ENCODE assay signal across 8 cellular contexts in genomic region chr12:65169311-65170244, GRCh38. TPM values are rescaled to one million over a fixed set of nuclear protein-coding genes. Genes with fewer than 3 reads are reported as not detected.
DNase-seq lines count a peak whose midpoint lies in the region; ATAC-seq and TF ChIP-seq lines count a peak whose summit lies in the region.

Gene LEMD3 (plus strand): TSS chr12:65169583. CDS start chr12:65169597, 14 bp downstream.

- peak; percentile 96 for DNase-seq in G401 (ENCODE audit: low spot score)
- DNase-seq in HAP-1 (ENCODE audit: low spot score in 2 of 2), result peak; percentile 84 to 91
- peak; percentile 89 for DNase-seq in MG63
- peak; percentile 85 to 98 for DNase-seq in SHP77 (lab: John Stamatoyannopoulos, UW)
- peak; percentile 87 for DNase-seq in activated effector memory CD4-positive, alpha-beta T cell treated with Interleukin-2 at 50 U/mL for 16 hours
- peak; percentile 87 for DNase-seq in fibroblast of pulmonary artery (ENCODE audit: low read depth)
- peak; percentile 91 for DNase-seq in natural killer cell treated with Interleukin-12 subunit alpha and Interleukin-12 subunit beta and Interleukin-15 and Interleukin-18, amount 100 ng/mL, for 72 hours (ENCODE audit: low spot score)
- DNase-seq in stimulated activated naive CD4-positive, alpha-beta T cell treated with Interleukin-2 at 50 U/mL for 16 hours (lab: John Stamatoyannopoulos, UW), result peak; percentile 93

- H3K4me3 ChIP-seq in HAP-1, result peak within 1 kb of the TSS; percentile 88
- peak within 1 kb of the TSS; percentile 77 for H3K4me3 ChIP-seq in MG63
- H3K4me3 ChIP-seq in fibroblast of pulmonary artery (replicated peaks; ENCODE audit: low read depth, low read length), result peak within 1 kb of the TSS; percentile 83

- H3K27me3 ChIP-seq in HAP-1 (ENCODE audit: low read depth) (0 out of 2 replicates have a peak, but pooled peaks cover 3% of the 10 kb centered on the region), MG63 (no peaks in the 10 kb centered on the region)

- peaks cover 2 to 6% of the 10 kb centered on the region in 2 donors for H3K27me3 Mint-ChIP-seq in natural killer cell treated with Interleukin-12 subunit alpha and Interleukin-12 subunit beta and Interleukin-15 and Interleukin-18, amount 100 ng/mL, for 72 hours

- peaks cover 11 to 23% of the 10 kb centered on the region in 2 donors for H3K4me1 Mint-ChIP-seq in natural killer cell treated with Interleukin-12 subunit alpha and Interleukin-12 subunit beta and Interleukin-15 and Interleukin-18, amount 100 ng/mL, for 72 hours (ENCODE audit: low read depth in 2 of 2)

- H3K27ac Mint-ChIP-seq in natural killer cell treated with Interleukin-12 subunit alpha and Interleukin-12 subunit beta and Interleukin-15 and Interleukin-18, amount 100 ng/mL, for 72 hours, result peak within 1 kb of the TSS; percentile 87 to 94

- in situ Hi-C loops in G401 (cut with HindIII; ENCODE audit: low sequenced_read_pairs), result loop anchor here (5.0 kb wide), 1 partner anchor 37 kb away; no protein-coding TSS in a partner anchor
- in situ Hi-C loops in HAP-1 (cut with MboI; ENCODE audit: low sequenced_read_pairs), result no loop called here

- no peaks in the 10 kb centered on the region for H3K9me3 Mint-ChIP-seq in natural killer cell treated with Interleukin-12 subunit alpha and Interleukin-12 subunit beta and Interleukin-15 and Interleukin-18, amount 100 ng/mL, for 72 hours

- no peaks in the 10 kb centered on the region for H3K9me3 ChIP-seq in HAP-1
- H3K9me3 ChIP-seq in MG63, result no peaks in the 10 kb centered on the region

- peak within 1 kb of the TSS; percentile 96 for H3K4me3 Mint-ChIP-seq in natural killer cell treated with Interleukin-12 subunit alpha and Interleukin-12 subunit beta and Interleukin-15 and Interleukin-18, amount 100 ng/mL, for 72 hours

- H3K36me3 ChIP-seq in HAP-1 (replicated peaks), result peaks cover 9% of the 10 kb centered on the region
- H3K36me3 ChIP-seq in MG63, result peaks cover 16% of the 10 kb centered on the region

- no peak for TF ChIP-seq CTCF in fibroblast of pulmonary artery (IDR thresholded peaks at IDR 0.05; ENCODE audit: low read length, missing control alignments)

- H3K4me1 ChIP-seq in HAP-1, result peaks cover 27% of the 10 kb centered on the region

- H3K36me3 Mint-ChIP-seq in natural killer cell treated with Interleukin-12 subunit alpha and Interleukin-12 subunit beta and Interleukin-15 and Interleukin-18, amount 100 ng/mL, for 72 hours, result no peaks in the 10 kb centered on the region

- peak; percentile 94 to 97 for ATAC-seq in natural killer cell treated with Interleukin-12 subunit alpha and Interleukin-12 subunit beta and Interleukin-15 and Interleukin-18, amount 100 ng/mL, for 72 hours

RNA-seq across cellular contexts. Expression of gene LEMD3, which starts in this region (rescaled TPM):
- 84.4 and 96.7 TPM in 2 replicates for total RNA-seq in G401 (2014; rRNA removed; shearing (Covaris generic))
- 14.6 and 25.1 TPM in 2 replicates for total RNA-seq in MG63 (2014; rRNA removed; shearing (Covaris generic); ENCODE audit: low replicate concordance)
- 10 to 100 TPM; 39.4 to 39.9 TPM for total RNA-seq in natural killer cell treated with Interleukin-12 subunit alpha and Interleukin-12 subunit beta and Interleukin-15 and Interleukin-18, amount 100 ng/mL, for 72 hours

Comparison
In these comparisons a context has a peak if more than half of its experiments do, and no peak if none do; other contexts are left out.
1. Peak in every context shown above with its lines: DNase-seq, ATAC-seq and H3K4me3 ChIP-seq.